In genomic region chr13:50156140-50156539, GRCh38 we compare ENCODE assay signal across 19 cellular contexts.
DNase-seq lines count a peak whose midpoint lies in the region; ATAC-seq and TF ChIP-seq lines count a peak whose summit lies in the region.
"Had no signal": no experiment of that assay in that cellular context is flagged by ENCODE, and none has a peak within 500 bp of the region (broad histone marks: within the 10 kb centered on the region; RNA-seq: fewer than 3 reads in every experiment).

No MANE protein-coding gene starts in this region.

- H3K9me3 ChIP-seq in OCI-LY7 (ENCODE audit: low read length): no peaks in the 10 kb centered on the region
- no peaks in the 10 kb centered on the region for H3K9me3 ChIP-seq in osteoblast (ENCODE audit: low read depth, low read length)
- H3K9me3 ChIP-seq in MM.1S (replicated peaks; ENCODE audit: insufficient read depth, low read length): no peaks in the 10 kb centered on the region
- H3K9me3 ChIP-seq: ascending aorta, gastroesophageal sphincter, neutrophil, uterus had no signal

- H3K27ac ChIP-seq in OCI-LY7 (ENCODE audit: low read depth, low read length, poor library complexity, severe bottlenecking) (no peak overlapping the region), osteoblast (ENCODE audit: low read depth, low read length) (no peak overlapping the region), MM.1S (ENCODE audit: low read length) (no peak overlapping the region)
- H3K27ac ChIP-seq: ascending aorta, C4-2B, gastroesophageal sphincter, neutrophil, uterus had no signal

- H3K79me2 ChIP-seq in OCI-LY7 (ENCODE audit: insufficient read depth, low read depth, low read length): no peaks in the 10 kb centered on the region
- no peaks in the 10 kb centered on the region for H3K79me2 ChIP-seq in osteoblast (ENCODE audit: insufficient read depth, low read length)
- no peaks in the 10 kb centered on the region for H3K79me2 ChIP-seq in MM.1S (ENCODE audit: low read length)

- H2AFZ ChIP-seq in OCI-LY7 (ENCODE audit: low read length) (peak overlapping the region; percentile 16; the same call in 1 of the 2 replicates), osteoblast (ENCODE audit: low read length) (no peak overlapping the region), MM.1S (ENCODE audit: low read length) (no peak overlapping the region)

- H3K4me3 ChIP-seq in OCI-LY7 (ENCODE audit: low read depth, low read length, poor library complexity, severe bottlenecking) (no peak overlapping the region), choroid plexus epithelial cell (ENCODE audit: low read depth, low read length) (no peak overlapping the region), osteoblast (ENCODE audit: insufficient read depth, low read length) (no peak overlapping the region), MM.1S (ENCODE audit: low read length) (no peak overlapping the region)
- H3K4me3 ChIP-seq: ascending aorta, gastroesophageal sphincter, uterus had no signal

- H3K27me3 ChIP-seq in osteoblast (ENCODE audit: insufficient read depth, low read length): no peaks in the 10 kb centered on the region
- no peaks in the 10 kb centered on the region for H3K27me3 ChIP-seq in MM.1S (replicated peaks; ENCODE audit: insufficient read depth, low read length)
- H3K27me3 ChIP-seq: ascending aorta, gastroesophageal sphincter, neutrophil, uterus had no signal

- ATAC-seq in GM18861 (IDR thresholded peaks at IDR 0.05; ENCODE audit: unreplicated experiment): no peak
- ATAC-seq: gastroesophageal sphincter had no signal

- H3F3A ChIP-seq in MM.1S (ENCODE audit: insufficient read depth, low read length): peaks cover 7% of the 10 kb centered on the region

- H3K4me1 ChIP-seq in OCI-LY7 (ENCODE audit: insufficient read depth, low read length, poor library complexity, severe bottlenecking): peaks cover 56% of the 10 kb centered on the region
- H3K4me1 ChIP-seq in osteoblast (ENCODE audit: insufficient read depth, low read length): peaks cover 27% of the 10 kb centered on the region
- H3K4me1 ChIP-seq in MM.1S (ENCODE audit: low read length): peaks cover 9% of the 10 kb centered on the region; the same call in 1 of the 2 replicates
- H3K4me1 ChIP-seq: ascending aorta, gastroesophageal sphincter, uterus had no signal

- H4K20me1 ChIP-seq in OCI-LY7 (ENCODE audit: insufficient read depth, low read length) (no peaks in the 10 kb centered on the region), osteoblast (ENCODE audit: insufficient read depth, low read length) (no peaks in the 10 kb centered on the region), MM.1S (ENCODE audit: insufficient read depth, low read length) (no peaks in the 10 kb centered on the region)

- BruUV-seq in OCI-LY7 (replicated peaks; lab: Mats Ljungman, UMichigan): no TSS peak

- DNase-seq in Daoy (ENCODE audit: low read depth) (peak; percentile 12), OCI-LY7 (ENCODE audit: low spot score) (no peak), choroid plexus epithelial cell (ENCODE audit: low read depth) (peak; percentile 84), osteoblast (ENCODE audit: insufficient read length, low spot score, missing footprints) (peak; percentile 65), MM.1S (no peak), NCI-H345 treated with DMSO at 0.1 percent for 48 hours (lab: John Stamatoyannopoulos, UW; ENCODE audit: unreplicated experiment) (no peak)
- no peak for DNase-seq in effector CD4-positive, alpha-beta T cell
- DNase-seq: activated B cell treated with CpG ODN at 0.5 μM for 24 hours, DMS79 treated with DMSO at 0.1 percent for 48 hours, KG1, NCI-H187, NCI-H69, small intestine, uterus had no signal

- no peaks in the 10 kb centered on the region for H3K9me2 ChIP-seq in OCI-LY7 (ENCODE audit: insufficient read depth, low read length)
- no peaks in the 10 kb centered on the region for H3K9me2 ChIP-seq in MM.1S (replicated peaks; ENCODE audit: insufficient read depth, low read length)

- intact Hi-C loops in OCI-LY7 (cut with micrococcal nuclease; ENCODE audit: unreplicated experiment): no loop called here

- H3K4me2 ChIP-seq in OCI-LY7 (ENCODE audit: low read length): no peak overlapping the region
- H3K4me2 ChIP-seq in osteoblast (ENCODE audit: insufficient read depth, low read length): no peak overlapping the region
- no peak overlapping the region for H3K4me2 ChIP-seq in MM.1S (ENCODE audit: low read depth, low read length)

- H3K36me3 ChIP-seq in OCI-LY7 (ENCODE audit: insufficient read depth, low read length) (no peaks in the 10 kb centered on the region), osteoblast (ENCODE audit: insufficient read depth, low read length) (no peaks in the 10 kb centered on the region), MM.1S (replicated peaks; ENCODE audit: insufficient read depth, low read length) (no peaks in the 10 kb centered on the region)
- H3K36me3 ChIP-seq: ascending aorta, gastroesophageal sphincter, neutrophil, uterus had no signal

- POLR2A ChIA-PET in OCI-LY7 (lab: Charles Lee): interaction anchor here (0.6 to 1.0 kb wide), 2 partner anchors 15 to 1987 kb away, joined by 3 to 4 read pairs; no protein-coding TSS in a partner anchor

- no peak overlapping the region for H3K9ac ChIP-seq in MM.1S (ENCODE audit: low read length)

- CTCF ChIA-PET in OCI-LY7 (lab: Charles Lee; ENCODE audit: unreplicated experiment): no interaction called here

- TF ChIP-seq CTCF in OCI-LY7 (conservative IDR thresholded peaks at IDR 0.05; ENCODE audit: low read length) (no peak), choroid plexus epithelial cell (conservative IDR thresholded peaks at IDR 0.05; ENCODE audit: low read depth, low read length) (no peak), osteoblast (IDR thresholded peaks at IDR 0.05; ENCODE audit: extremely low read depth, low read depth, low read length) (no peak), MM.1S (IDR thresholded peaks at IDR 0.05; ENCODE audit: low read length) (no peak)

Comparison
In these comparisons a context has a peak if more than half of its experiments do, and no peak if none do; other contexts are left out.
1. DNase-seq: peak in Daoy (single experiment), choroid plexus epithelial cell (single experiment) and osteoblast (single experiment); none in OCI-LY7 (single experiment), MM.1S (single experiment), effector CD4-positive, alpha-beta T cell (single experiment) and NCI-H345 treated with DMSO at 0.1 percent for 48 hours (single experiment).